Comparison of ENCODE assay signal across 1 cellular context in the genomic region with DNA sequence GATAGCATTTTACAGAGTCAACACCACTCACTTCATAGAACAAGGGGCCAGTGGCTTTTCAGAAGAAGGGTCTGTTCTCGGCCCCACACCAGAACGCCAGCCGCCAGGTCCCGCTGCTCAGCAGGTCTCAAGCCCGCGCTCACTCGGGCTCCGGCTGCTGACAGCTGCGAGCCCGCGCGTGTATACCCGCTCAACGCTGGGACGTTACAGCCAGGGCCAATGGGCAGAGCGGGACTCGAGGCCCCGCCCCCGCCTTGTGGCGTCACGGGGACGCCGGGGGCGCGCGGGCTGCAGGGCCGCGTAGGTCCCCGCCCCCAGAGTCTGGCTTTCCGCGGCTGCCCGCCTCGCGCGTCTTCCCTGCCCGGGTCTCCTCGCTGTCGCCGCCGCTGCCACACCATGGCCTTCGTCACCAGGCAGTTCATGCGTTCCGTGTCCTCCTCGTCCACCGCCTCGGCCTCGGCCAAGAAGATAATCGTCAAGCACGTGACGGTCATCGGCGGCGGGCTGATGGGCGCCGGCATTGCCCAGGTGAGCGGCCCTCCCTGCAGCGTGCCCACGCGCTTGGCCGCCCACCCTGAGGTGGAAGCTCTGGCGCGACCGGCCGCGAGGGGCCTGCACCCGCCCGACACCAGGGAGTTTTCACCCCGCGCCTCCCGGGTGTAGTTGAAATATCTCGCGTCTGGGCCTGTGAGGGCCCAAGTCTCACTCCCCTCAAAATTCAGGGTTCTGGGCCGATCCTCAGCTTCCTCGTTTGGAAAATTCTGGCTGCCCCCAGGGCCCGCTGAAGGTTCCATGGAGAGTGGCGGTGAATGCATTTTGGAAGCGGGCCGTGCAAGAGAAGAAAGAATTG.
TF ChIP-seq lines count a peak whose summit lies in the region.

A gene (plus strand): TSS at position 353 of the 850 bp plus-strand sequence. CDS start 44 bp downstream, at position 397.

TF ChIP-seq in WTC11, 78 proteins besides CTCF, POLR2A, EP300 and RAD21 (continued from another document and continues in another):
- TF ChIP-seq ZNF232 (CRISPR knock-in tag; IDR thresholded peaks at IDR 0.05) = peak; percentile 70; the same call in 1 of the 2 replicates
- no peak for TF ChIP-seq GTF2I (CRISPR knock-in tag; conservative IDR thresholded peaks at IDR 0.05)
- TF ChIP-seq SOX15 (CRISPR knock-in tag; IDR thresholded peaks at IDR 0.05) = no peak
- no peak for TF ChIP-seq ATF1 (CRISPR knock-in tag; IDR thresholded peaks at IDR 0.05)
- TF ChIP-seq, protein P1, sequence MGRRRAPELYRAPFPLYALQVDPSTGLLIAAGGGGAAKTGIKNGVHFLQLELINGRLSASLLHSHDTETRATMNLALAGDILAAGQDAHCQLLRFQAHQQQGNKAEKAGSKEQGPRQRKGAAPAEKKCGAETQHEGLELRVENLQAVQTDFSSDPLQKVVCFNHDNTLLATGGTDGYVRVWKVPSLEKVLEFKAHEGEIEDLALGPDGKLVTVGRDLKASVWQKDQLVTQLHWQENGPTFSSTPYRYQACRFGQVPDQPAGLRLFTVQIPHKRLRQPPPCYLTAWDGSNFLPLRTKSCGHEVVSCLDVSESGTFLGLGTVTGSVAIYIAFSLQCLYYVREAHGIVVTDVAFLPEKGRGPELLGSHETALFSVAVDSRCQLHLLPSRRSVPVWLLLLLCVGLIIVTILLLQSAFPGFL (CRISPR knock-in tag; IDR thresholded peaks at IDR 0.05; ENCODE audit: borderline replicate concordance) = peak; percentile 36; the same call in 1 of the 2 replicates
- TF ChIP-seq, protein P2, sequence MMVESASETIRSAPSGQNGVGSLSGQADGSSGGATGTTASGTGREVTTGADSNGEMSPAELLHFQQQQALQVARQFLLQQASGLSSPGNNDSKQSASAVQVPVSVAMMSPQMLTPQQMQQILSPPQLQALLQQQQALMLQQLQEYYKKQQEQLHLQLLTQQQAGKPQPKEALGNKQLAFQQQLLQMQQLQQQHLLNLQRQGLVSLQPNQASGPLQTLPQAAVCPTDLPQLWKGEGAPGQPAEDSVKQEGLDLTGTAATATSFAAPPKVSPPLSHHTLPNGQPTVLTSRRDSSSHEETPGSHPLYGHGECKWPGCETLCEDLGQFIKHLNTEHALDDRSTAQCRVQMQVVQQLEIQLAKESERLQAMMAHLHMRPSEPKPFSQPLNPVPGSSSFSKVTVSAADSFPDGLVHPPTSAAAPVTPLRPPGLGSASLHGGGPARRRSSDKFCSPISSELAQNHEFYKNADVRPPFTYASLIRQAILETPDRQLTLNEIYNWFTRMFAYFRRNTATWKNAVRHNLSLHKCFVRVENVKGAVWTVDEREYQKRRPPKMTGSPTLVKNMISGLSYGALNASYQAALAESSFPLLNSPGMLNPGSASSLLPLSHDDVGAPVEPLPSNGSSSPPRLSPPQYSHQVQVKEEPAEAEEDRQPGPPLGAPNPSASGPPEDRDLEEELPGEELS (CRISPR knock-in tag; IDR thresholded peaks at IDR 0.05) = peak; percentile 90
- no peak for TF ChIP-seq GRHL2 (CRISPR knock-in tag; IDR thresholded peaks at IDR 0.05; ENCODE audit: insufficient replicate concordance, severe bottlenecking)
- TF ChIP-seq, protein P3, sequence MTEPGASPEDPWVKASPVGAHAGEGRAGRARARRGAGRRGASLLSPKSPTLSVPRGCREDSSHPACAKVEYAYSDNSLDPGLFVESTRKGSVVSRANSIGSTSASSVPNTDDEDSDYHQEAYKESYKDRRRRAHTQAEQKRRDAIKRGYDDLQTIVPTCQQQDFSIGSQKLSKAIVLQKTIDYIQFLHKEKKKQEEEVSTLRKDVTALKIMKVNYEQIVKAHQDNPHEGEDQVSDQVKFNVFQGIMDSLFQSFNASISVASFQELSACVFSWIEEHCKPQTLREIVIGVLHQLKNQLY (CRISPR knock-in tag; IDR thresholded peaks at IDR 0.05) = 0 out of 2 replicates have a peak, but pooled peaks have one; percentile 47
- peak; percentile 75 for TF ChIP-seq SP1 (CRISPR knock-in tag; conservative IDR thresholded peaks at IDR 0.05)
- no peak for TF ChIP-seq ZNF423 (CRISPR knock-in tag; IDR thresholded peaks at IDR 0.05)
- TF ChIP-seq, protein P4, sequence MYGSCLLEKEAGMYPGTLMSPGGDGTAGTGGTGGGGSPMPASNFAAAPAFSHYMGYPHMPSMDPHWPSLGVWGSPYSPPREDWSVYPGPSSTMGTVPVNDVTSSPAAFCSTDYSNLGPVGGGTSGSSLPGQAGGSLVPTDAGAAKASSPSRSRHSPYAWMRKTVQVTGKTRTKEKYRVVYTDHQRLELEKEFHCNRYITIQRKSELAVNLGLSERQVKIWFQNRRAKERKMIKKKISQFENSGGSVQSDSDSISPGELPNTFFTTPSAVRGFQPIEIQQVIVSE (CRISPR knock-in tag; IDR thresholded peaks at IDR 0.05; ENCODE audit: borderline replicate concordance) = no peak
- peak; percentile 91 for TF ChIP-seq ZNF219 (CRISPR knock-in tag; IDR thresholded peaks at IDR 0.05; ENCODE audit: borderline replicate concordance)
- TF ChIP-seq KAT7 (CRISPR knock-in tag; IDR thresholded peaks at IDR 0.05; ENCODE audit: borderline replicate concordance) = peak; percentile 84; the same call in 1 of the 2 replicates
- TF ChIP-seq, protein P5, sequence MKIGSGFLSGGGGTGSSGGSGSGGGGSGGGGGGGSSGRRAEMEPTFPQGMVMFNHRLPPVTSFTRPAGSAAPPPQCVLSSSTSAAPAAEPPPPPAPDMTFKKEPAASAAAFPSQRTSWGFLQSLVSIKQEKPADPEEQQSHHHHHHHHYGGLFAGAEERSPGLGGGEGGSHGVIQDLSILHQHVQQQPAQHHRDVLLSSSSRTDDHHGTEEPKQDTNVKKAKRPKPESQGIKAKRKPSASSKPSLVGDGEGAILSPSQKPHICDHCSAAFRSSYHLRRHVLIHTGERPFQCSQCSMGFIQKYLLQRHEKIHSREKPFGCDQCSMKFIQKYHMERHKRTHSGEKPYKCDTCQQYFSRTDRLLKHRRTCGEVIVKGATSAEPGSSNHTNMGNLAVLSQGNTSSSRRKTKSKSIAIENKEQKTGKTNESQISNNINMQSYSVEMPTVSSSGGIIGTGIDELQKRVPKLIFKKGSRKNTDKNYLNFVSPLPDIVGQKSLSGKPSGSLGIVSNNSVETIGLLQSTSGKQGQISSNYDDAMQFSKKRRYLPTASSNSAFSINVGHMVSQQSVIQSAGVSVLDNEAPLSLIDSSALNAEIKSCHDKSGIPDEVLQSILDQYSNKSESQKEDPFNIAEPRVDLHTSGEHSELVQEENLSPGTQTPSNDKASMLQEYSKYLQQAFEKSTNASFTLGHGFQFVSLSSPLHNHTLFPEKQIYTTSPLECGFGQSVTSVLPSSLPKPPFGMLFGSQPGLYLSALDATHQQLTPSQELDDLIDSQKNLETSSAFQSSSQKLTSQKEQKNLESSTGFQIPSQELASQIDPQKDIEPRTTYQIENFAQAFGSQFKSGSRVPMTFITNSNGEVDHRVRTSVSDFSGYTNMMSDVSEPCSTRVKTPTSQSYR (CRISPR knock-in tag; IDR thresholded peaks at IDR 0.05) = no peak; the same call in 1 of the 2 replicates
- TF ChIP-seq, protein P6, sequence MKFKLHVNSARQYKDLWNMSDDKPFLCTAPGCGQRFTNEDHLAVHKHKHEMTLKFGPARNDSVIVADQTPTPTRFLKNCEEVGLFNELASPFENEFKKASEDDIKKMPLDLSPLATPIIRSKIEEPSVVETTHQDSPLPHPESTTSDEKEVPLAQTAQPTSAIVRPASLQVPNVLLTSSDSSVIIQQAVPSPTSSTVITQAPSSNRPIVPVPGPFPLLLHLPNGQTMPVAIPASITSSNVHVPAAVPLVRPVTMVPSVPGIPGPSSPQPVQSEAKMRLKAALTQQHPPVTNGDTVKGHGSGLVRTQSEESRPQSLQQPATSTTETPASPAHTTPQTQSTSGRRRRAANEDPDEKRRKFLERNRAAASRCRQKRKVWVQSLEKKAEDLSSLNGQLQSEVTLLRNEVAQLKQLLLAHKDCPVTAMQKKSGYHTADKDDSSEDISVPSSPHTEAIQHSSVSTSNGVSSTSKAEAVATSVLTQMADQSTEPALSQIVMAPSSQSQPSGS (CRISPR knock-in tag; IDR thresholded peaks at IDR 0.05; ENCODE audit: borderline replicate concordance, low read depth) = no peak
- TF ChIP-seq TEAD1 (CRISPR knock-in tag; IDR thresholded peaks at IDR 0.05) = peak; percentile 89; the same call in 1 of the 2 replicates
- no peak for TF ChIP-seq PRRX2 (CRISPR knock-in tag; IDR thresholded peaks at IDR 0.05)
- TF ChIP-seq, protein P7, sequence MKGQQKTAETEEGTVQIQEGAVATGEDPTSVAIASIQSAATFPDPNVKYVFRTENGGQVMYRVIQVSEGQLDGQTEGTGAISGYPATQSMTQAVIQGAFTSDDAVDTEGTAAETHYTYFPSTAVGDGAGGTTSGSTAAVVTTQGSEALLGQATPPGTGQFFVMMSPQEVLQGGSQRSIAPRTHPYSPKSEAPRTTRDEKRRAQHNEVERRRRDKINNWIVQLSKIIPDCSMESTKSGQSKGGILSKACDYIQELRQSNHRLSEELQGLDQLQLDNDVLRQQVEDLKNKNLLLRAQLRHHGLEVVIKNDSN (CRISPR knock-in tag; IDR thresholded peaks at IDR 0.05) = peak; percentile 85
- TF ChIP-seq ZNF121 (CRISPR knock-in tag; IDR thresholded peaks at IDR 0.05) = 0 out of 2 replicates have a peak, but pooled peaks have one; percentile 24
- TF ChIP-seq NR1H2 (CRISPR knock-in tag; IDR thresholded peaks at IDR 0.05) = peak; percentile 78; the same call in 1 of the 2 replicates
- TF ChIP-seq, protein P8, sequence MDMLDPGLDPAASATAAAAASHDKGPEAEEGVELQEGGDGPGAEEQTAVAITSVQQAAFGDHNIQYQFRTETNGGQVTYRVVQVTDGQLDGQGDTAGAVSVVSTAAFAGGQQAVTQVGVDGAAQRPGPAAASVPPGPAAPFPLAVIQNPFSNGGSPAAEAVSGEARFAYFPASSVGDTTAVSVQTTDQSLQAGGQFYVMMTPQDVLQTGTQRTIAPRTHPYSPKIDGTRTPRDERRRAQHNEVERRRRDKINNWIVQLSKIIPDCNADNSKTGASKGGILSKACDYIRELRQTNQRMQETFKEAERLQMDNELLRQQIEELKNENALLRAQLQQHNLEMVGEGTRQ (CRISPR knock-in tag; IDR thresholded peaks at IDR 0.05) = peak; percentile 82
- peak; percentile 28; the same call in 1 of the 2 replicates for TF ChIP-seq NR2C2 (CRISPR knock-in tag; IDR thresholded peaks at IDR 0.05)
- peak; percentile 88 for TF ChIP-seq CREM (CRISPR knock-in tag; IDR thresholded peaks at IDR 0.05)
- TF ChIP-seq SMAD3 (CRISPR knock-in tag; IDR thresholded peaks at IDR 0.05; ENCODE audit: borderline replicate concordance) = peak; percentile 80; the same call in 1 of the 2 replicates
- TF ChIP-seq NR3C1 (CRISPR knock-in tag; conservative IDR thresholded peaks at IDR 0.05; ENCODE audit: low read depth) = no peak
- TF ChIP-seq, protein P9, sequence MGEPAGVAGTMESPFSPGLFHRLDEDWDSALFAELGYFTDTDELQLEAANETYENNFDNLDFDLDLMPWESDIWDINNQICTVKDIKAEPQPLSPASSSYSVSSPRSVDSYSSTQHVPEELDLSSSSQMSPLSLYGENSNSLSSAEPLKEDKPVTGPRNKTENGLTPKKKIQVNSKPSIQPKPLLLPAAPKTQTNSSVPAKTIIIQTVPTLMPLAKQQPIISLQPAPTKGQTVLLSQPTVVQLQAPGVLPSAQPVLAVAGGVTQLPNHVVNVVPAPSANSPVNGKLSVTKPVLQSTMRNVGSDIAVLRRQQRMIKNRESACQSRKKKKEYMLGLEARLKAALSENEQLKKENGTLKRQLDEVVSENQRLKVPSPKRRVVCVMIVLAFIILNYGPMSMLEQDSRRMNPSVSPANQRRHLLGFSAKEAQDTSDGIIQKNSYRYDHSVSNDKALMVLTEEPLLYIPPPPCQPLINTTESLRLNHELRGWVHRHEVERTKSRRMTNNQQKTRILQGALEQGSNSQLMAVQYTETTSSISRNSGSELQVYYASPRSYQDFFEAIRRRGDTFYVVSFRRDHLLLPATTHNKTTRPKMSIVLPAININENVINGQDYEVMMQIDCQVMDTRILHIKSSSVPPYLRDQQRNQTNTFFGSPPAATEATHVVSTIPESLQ (CRISPR knock-in tag; IDR thresholded peaks at IDR 0.05) = no peak
- TF ChIP-seq, protein P10, sequence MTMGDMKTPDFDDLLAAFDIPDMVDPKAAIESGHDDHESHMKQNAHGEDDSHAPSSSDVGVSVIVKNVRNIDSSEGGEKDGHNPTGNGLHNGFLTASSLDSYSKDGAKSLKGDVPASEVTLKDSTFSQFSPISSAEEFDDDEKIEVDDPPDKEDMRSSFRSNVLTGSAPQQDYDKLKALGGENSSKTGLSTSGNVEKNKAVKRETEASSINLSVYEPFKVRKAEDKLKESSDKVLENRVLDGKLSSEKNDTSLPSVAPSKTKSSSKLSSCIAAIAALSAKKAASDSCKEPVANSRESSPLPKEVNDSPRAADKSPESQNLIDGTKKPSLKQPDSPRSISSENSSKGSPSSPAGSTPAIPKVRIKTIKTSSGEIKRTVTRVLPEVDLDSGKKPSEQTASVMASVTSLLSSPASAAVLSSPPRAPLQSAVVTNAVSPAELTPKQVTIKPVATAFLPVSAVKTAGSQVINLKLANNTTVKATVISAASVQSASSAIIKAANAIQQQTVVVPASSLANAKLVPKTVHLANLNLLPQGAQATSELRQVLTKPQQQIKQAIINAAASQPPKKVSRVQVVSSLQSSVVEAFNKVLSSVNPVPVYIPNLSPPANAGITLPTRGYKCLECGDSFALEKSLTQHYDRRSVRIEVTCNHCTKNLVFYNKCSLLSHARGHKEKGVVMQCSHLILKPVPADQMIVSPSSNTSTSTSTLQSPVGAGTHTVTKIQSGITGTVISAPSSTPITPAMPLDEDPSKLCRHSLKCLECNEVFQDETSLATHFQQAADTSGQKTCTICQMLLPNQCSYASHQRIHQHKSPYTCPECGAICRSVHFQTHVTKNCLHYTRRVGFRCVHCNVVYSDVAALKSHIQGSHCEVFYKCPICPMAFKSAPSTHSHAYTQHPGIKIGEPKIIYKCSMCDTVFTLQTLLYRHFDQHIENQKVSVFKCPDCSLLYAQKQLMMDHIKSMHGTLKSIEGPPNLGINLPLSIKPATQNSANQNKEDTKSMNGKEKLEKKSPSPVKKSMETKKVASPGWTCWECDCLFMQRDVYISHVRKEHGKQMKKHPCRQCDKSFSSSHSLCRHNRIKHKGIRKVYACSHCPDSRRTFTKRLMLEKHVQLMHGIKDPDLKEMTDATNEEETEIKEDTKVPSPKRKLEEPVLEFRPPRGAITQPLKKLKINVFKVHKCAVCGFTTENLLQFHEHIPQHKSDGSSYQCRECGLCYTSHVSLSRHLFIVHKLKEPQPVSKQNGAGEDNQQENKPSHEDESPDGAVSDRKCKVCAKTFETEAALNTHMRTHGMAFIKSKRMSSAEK (CRISPR knock-in tag; IDR thresholded peaks at IDR 0.05; ENCODE audit: borderline replicate concordance) = no peak
